1 cellular context compared by ENCODE assay signal in the genomic region with DNA sequence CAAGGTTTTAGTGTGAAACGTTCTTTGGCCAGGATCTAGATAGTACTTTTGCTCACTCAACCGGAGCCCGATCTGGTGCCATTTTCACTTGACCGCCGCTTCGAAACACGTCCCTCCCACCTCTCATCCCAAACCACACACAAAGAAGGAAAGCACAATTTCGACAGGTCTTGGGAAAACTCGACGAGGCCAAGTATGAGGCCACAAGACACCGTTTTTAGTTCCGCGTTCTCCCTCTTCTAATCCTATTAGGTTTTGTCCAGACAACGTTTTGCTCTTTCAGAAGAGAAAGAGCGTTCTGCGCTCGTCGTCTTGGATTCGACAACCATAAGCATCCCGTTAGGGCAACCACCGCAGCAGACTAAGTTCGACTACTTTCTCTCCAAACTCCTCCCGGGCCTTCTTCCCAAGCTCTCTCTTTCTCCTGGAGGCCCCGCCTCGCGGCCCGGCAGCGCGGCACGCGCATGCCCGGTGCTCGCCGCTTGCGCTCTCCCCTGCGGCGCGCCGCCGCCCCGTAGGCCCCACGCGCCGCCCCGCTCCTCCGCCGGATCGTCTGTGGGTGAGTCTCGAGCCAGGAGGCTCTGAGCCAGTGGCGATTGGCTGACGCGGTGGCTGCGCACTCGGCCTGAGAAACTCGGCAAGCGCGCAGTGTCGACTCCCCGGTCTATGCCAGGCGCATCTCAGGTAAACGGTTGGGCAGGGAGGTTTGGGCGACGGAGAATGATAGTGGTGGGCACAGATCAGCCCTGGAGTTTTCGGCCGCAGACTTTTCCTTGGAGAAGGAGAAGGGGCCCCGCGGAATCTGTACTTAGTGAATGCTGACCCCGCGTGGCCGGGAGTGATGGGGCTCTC.
TF ChIP-seq lines count a peak whose summit lies in the region.

TSS of gene MIPOL1 (plus strand) at position 517 of the 852 bp plus-strand sequence. CDS start 49,952 bp downstream, outside the sequence.

TF ChIP-seq in HepG2, 621 proteins besides CTCF, POLR2A, EP300 and RAD21 (continued from another document and continues in another):
- TF ChIP-seq, protein P1, sequence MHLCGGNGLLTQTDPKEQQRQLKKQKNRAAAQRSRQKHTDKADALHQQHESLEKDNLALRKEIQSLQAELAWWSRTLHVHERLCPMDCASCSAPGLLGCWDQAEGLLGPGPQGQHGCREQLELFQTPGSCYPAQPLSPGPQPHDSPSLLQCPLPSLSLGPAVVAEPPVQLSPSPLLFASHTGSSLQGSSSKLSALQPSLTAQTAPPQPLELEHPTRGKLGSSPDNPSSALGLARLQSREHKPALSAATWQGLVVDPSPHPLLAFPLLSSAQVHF (CRISPR knock-in tag; IDR thresholded peaks at IDR 0.05) = peak; percentile 90; the same call in 1 of the 2 replicates
- TF ChIP-seq, protein P2, sequence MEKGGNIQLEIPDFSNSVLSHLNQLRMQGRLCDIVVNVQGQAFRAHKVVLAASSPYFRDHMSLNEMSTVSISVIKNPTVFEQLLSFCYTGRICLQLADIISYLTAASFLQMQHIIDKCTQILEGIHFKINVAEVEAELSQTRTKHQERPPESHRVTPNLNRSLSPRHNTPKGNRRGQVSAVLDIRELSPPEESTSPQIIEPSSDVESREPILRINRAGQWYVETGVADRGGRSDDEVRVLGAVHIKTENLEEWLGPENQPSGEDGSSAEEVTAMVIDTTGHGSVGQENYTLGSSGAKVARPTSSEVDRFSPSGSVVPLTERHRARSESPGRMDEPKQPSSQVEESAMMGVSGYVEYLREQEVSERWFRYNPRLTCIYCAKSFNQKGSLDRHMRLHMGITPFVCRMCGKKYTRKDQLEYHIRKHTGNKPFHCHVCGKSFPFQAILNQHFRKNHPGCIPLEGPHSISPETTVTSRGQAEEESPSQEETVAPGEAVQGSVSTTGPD (CRISPR knock-in tag; IDR thresholded peaks at IDR 0.05) = no peak
- TF ChIP-seq ZNF781 (CRISPR knock-in tag; IDR thresholded peaks at IDR 0.05; ENCODE audit: borderline replicate concordance, not compliant biosample characterization) (peak; percentile 86), E2F2 (CRISPR knock-in tag; IDR thresholded peaks at IDR 0.05; ENCODE audit: borderline replicate concordance) (peak; percentile 95; the same call in 1 of the 2 replicates), ZNF180 (CRISPR knock-in tag; IDR thresholded peaks at IDR 0.05; ENCODE audit: borderline replicate concordance, low read depth) (peak; percentile 95; the same call in 1 of the 2 replicates), ZNF138 (CRISPR knock-in tag; IDR thresholded peaks at IDR 0.05; ENCODE audit: low read depth) (peak; percentile 89; the same call in 1 of the 2 replicates), NKX3-1 (CRISPR knock-in tag; IDR thresholded peaks at IDR 0.05) (peak; percentile 89; the same call in 1 of the 2 replicates), ZSCAN30 (CRISPR knock-in tag; IDR thresholded peaks at IDR 0.05) (no peak; the same call in 1 of the 2 replicates), FOXA3 (CRISPR knock-in tag; IDR thresholded peaks at IDR 0.05) (peak; percentile 1; the same call in 1 of the 2 replicates), ESRRA (CRISPR knock-in tag; IDR thresholded peaks at IDR 0.05; ENCODE audit: low read depth) (peak; percentile 51), ZNF878 (CRISPR knock-in tag; IDR thresholded peaks at IDR 0.05) (peak; percentile 94), ZNF260 (CRISPR knock-in tag; IDR thresholded peaks at IDR 0.05; ENCODE audit: borderline replicate concordance, low read depth) (no peak), GPBP1L1 (CRISPR knock-in tag; IDR thresholded peaks at IDR 0.05) (no peak), AKNA (CRISPR knock-in tag; IDR thresholded peaks at IDR 0.05; ENCODE audit: borderline replicate concordance) (no peak; the same call in 1 of the 2 replicates), ISL2 (CRISPR knock-in tag; IDR thresholded peaks at IDR 0.05) (peak; percentile 71), ZNF709 (CRISPR knock-in tag; IDR thresholded peaks at IDR 0.05) (peak; percentile 97), YY1 (IDR thresholded peaks at IDR 0.05; ENCODE audit: insufficient read depth, insufficient replicate concordance, low read depth, low read length) (peak; percentile 73), CREB1 (IDR thresholded peaks at IDR 0.05) (peak; percentile 43; the same call in 1 of the 2 replicates), CREB1 (CRISPR knock-in tag; IDR thresholded peaks at IDR 0.05) (no peak), ZNF564 (CRISPR knock-in tag; IDR thresholded peaks at IDR 0.05) (peak; percentile 97), FOXK2 (IDR thresholded peaks at IDR 0.05) (no peak), ZKSCAN8 (CRISPR knock-in tag; IDR thresholded peaks at IDR 0.05; ENCODE audit: borderline replicate concordance) (no peak), HNRNPL (IDR thresholded peaks at IDR 0.05; ENCODE audit: low read depth, low read length) (peak; percentile 97), ZNF879 (CRISPR knock-in tag; IDR thresholded peaks at IDR 0.05) (peak; percentile 92), KLF9 (CRISPR knock-in tag; IDR thresholded peaks at IDR 0.05; ENCODE audit: low read depth) (peak; percentile 77; the same call in 1 of the 2 replicates), SP5 (CRISPR knock-in tag; IDR thresholded peaks at IDR 0.05; ENCODE audit: borderline replicate concordance, low read depth) (peak; percentile 50), DPF2 (CRISPR knock-in tag; IDR thresholded peaks at IDR 0.05; ENCODE audit: borderline replicate concordance, low read depth) (no peak; the same call in 1 of the 2 replicates), ZEB1 (IDR thresholded peaks at IDR 0.05; ENCODE audit: insufficient replicate concordance, low read depth) (peak; percentile 79), ZNF326 (CRISPR knock-in tag; IDR thresholded peaks at IDR 0.05; ENCODE audit: borderline replicate concordance) (no peak), ARHGAP35 (CRISPR knock-in tag; IDR thresholded peaks at IDR 0.05; ENCODE audit: borderline replicate concordance) (peak; percentile 97), PRPF4 (IDR thresholded peaks at IDR 0.05; ENCODE audit: low read depth, low read length, poor library complexity, severe bottlenecking) (no peak), ZNF746 (CRISPR knock-in tag; IDR thresholded peaks at IDR 0.05) (no peak; the same call in none of the 2 replicates), TARDBP (CRISPR knock-in tag; IDR thresholded peaks at IDR 0.05) (no peak; the same call in none of the 2 replicates), YEATS4 (CRISPR knock-in tag; IDR thresholded peaks at IDR 0.05; ENCODE audit: borderline replicate concordance) (peak; percentile 97), HNRNPH1 (optimal IDR thresholded peaks at IDR 0.05; ENCODE audit: low read depth, low read length) (no peak), ZNF317 (CRISPR knock-in tag; IDR thresholded peaks at IDR 0.05) (peak; percentile 64; the same call in 1 of the 2 replicates), ARID3A (IDR thresholded peaks at IDR 0.05; ENCODE audit: low read depth, low read length) (peak; percentile 39; the same call in 1 of the 2 replicates), ZSCAN22 (CRISPR knock-in tag; IDR thresholded peaks at IDR 0.05) (0 out of 2 replicates have a peak, but pooled peaks have one; percentile 69), HMGA1 (CRISPR knock-in tag; conservative IDR thresholded peaks at IDR 0.05) (no peak), NBN (conservative IDR thresholded peaks at IDR 0.05) (no peak), ZNF30 (CRISPR knock-in tag; IDR thresholded peaks at IDR 0.05) (peak; percentile 73; the same call in 1 of the 2 replicates)
- TF ChIP-seq, protein P3, sequence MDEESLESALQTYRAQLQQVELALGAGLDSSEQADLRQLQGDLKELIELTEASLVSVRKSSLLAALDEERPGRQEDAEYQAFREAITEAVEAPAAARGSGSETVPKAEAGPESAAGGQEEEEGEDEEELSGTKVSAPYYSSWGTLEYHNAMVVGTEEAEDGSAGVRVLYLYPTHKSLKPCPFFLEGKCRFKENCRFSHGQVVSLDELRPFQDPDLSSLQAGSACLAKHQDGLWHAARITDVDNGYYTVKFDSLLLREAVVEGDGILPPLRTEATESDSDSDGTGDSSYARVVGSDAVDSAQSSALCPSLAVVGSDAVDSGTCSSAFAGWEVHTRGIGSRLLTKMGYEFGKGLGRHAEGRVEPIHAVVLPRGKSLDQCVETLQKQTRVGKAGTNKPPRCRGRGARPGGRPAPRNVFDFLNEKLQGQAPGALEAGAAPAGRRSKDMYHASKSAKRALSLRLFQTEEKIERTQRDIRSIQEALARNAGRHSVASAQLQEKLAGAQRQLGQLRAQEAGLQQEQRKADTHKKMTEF (CRISPR knock-in tag; IDR thresholded peaks at IDR 0.05) = peak; percentile 86; the same call in 1 of the 2 replicates
- TF ChIP-seq, protein P4, sequence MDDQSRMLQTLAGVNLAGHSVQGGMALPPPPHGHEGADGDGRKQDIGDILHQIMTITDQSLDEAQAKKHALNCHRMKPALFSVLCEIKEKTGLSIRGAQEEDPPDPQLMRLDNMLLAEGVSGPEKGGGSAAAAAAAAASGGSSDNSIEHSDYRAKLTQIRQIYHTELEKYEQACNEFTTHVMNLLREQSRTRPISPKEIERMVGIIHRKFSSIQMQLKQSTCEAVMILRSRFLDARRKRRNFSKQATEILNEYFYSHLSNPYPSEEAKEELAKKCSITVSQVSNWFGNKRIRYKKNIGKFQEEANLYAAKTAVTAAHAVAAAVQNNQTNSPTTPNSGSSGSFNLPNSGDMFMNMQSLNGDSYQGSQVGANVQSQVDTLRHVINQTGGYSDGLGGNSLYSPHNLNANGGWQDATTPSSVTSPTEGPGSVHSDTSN (CRISPR knock-in tag; IDR thresholded peaks at IDR 0.05; ENCODE audit: borderline replicate concordance) = peak; percentile 87
